ENCODE assay signal across 14 cellular contexts in the genomic region with DNA sequence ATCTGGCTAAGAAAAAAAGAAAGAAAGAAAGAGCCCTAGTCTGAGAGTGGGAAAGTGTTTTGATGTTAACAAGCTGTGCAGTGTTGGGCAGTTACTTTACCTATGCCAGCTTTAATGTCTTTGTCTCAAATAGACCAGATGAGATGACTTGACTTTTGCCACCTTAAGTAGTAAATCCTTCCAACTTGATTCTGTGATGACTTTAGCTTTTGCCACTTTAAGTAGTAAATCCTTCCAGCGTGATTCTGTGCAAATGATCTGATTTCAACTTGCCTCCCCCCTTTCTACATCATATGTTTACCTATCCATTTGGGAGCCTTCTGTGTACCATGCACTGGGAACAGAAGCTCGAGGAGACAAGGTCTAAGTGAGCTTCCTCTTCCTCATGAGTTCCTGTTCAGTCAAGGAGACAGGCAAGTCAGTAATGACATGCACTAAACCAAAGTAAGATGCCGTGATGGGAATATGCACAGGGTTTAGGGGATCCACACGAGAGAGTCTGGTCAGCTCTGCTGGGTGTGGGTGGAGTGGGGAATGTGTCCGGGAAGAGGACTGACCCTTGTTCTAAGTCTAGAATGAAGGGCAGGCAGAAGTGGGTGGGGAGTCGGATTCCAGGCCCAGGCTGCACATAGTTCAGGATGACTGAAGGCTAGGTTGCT. TPM values are rescaled to one million over a fixed set of nuclear protein-coding genes. Genes with fewer than 3 reads are reported as not detected.
DNase-seq lines count a peak whose midpoint lies in the region; ATAC-seq and TF ChIP-seq lines count a peak whose summit lies in the region.
"Had no signal": no experiment of that assay in that cellular context is flagged by ENCODE, and none has a peak within 500 bp of the region (broad histone marks: within the 10 kb centered on the region; RNA-seq: fewer than 3 reads in every experiment).

No MANE protein-coding gene starts in this region.

- CTCF ChIA-PET in HCT116 (lab: Charles Lee) (interaction anchor here (2.3 kb wide), 1 partner anchor 7 kb away, joined by 6 read pairs; no protein-coding TSS in a partner anchor), A673 (lab: Charles Lee) (no interaction called here)

- H2AFZ ChIP-seq in HCT116 (ENCODE audit: low read depth, low read length, poor library complexity, severe bottlenecking): no peak overlapping the region

- intact Hi-C loops in HCT116 (cut with micrococcal nuclease): no loop called here
- intact Hi-C loops in esophagus muscularis mucosa (cut with DNase I): no loop called here
- intact Hi-C loops in A673 (cut with micrococcal nuclease; ENCODE audit: unreplicated experiment): no loop called here

- peak overlapping the region; percentile 32 to 78 (median 33) for H3K27ac Mint-ChIP-seq in nephron
- H3K27ac Mint-ChIP-seq: B cell had no signal

- peaks cover 29% of the 10 kb centered on the region for H3K4me1 Mint-ChIP-seq in nephron

- H3K79me2 ChIP-seq in HCT116 (ENCODE audit: insufficient read depth, low read length): peaks cover 21% of the 10 kb centered on the region

- H3K27ac ChIP-seq in HCT116 (ENCODE audit: low read depth, low read length) (no peak overlapping the region), esophagus muscularis mucosa (replicated peaks in 1 of 4) (no peak overlapping the region), A673 (ENCODE audit: low read depth, low read length, poor library complexity, severe bottlenecking) (no peak overlapping the region)
- H3K27ac ChIP-seq: heart left ventricle, thyroid gland had no signal

- H3K36me3 Mint-ChIP-seq in nephron (ENCODE audit: low read depth): no peaks in the 10 kb centered on the region

- DNase-seq in AG20443 (ENCODE audit: low spot score): peak; percentile 9
- no peak for DNase-seq in HCT116 (ENCODE audit: low read depth, low spot score)
- DNase-seq in esophagus muscularis mucosa (ENCODE audit: extremely low spot score): peak; percentile 75
- DNase-seq in A673 (ENCODE audit: low spot score): no peak
- no peak for DNase-seq in NCI-H774 (lab: John Stamatoyannopoulos, UW)
- no peak for DNase-seq in kidney glomerular epithelial cell (lab: John Stamatoyannopoulos, UW)
- DNase-seq: activated gamma-delta T cell treated with Interleukin-2 at 50 U/mL for 16 hours, DND-41, heart left ventricle, thyroid gland had no signal

- WGBS in esophagus muscularis mucosa: 64% methylated on average over 6 of the region's 6 CpGs

- H3K9me2 ChIP-seq in HCT116 (ENCODE audit: insufficient read depth): no peaks in the 10 kb centered on the region

- H3K36me3 ChIP-seq in HCT116 (ENCODE audit: control insufficient read depth in 1 of 2, insufficient read depth in 2 of 2, low read length in 2 of 2): no peaks in the 10 kb centered on the region
- H3K36me3 ChIP-seq in esophagus muscularis mucosa: no peaks in the 10 kb centered on the region
- H3K36me3 ChIP-seq in A673 (ENCODE audit: insufficient read depth, low read length, poor library complexity, severe bottlenecking): no peaks in the 10 kb centered on the region
- H3K36me3 ChIP-seq: heart left ventricle, thyroid gland had no signal

- POLR2A ChIA-PET in HCT116 (lab: Charles Lee): interaction anchor here (1.2 kb wide), 1 partner anchor 92 kb away, joined by 4 read pairs; a partner anchor contains a TSS
- POLR2A ChIA-PET in A673 (lab: Charles Lee; ENCODE audit: low non-redundant PET): no interaction called here

- H3K9ac ChIP-seq in HCT116 (ENCODE audit: low read length): no peak overlapping the region

- H3K9me3 ChIP-seq in HCT116 (ENCODE audit: control insufficient read depth in 1 of 2, insufficient read depth in 1 of 2, low read depth in 1 of 2, low read length in 2 of 2) (no peaks in the 10 kb centered on the region), esophagus muscularis mucosa (no peaks in the 10 kb centered on the region), A673 (ENCODE audit: low read depth, low read length, poor library complexity, severe bottlenecking) (no peaks in the 10 kb centered on the region)
- H3K9me3 ChIP-seq: heart left ventricle, thyroid gland had no signal

- H3K4me3 ChIP-seq in HCT116 (replicated peaks in 1 of 2; ENCODE audit: low read depth in 1 of 2, low read length in 2 of 2) (peak overlapping the region in 1 of 2 experiments; percentile 1; a peak in 1 of 4 replicates), esophagus muscularis mucosa (no peak overlapping the region), A673 (ENCODE audit: low read depth, low read length, poor library complexity, severe bottlenecking) (no peak overlapping the region)
- H3K4me3 ChIP-seq: heart left ventricle, lung, thyroid gland had no signal

- H3K27me3 ChIP-seq in HCT116 (ENCODE audit: insufficient read depth, low read length): no peaks in the 10 kb centered on the region
- no peaks in the 10 kb centered on the region for H3K27me3 ChIP-seq in esophagus muscularis mucosa
- H3K27me3 ChIP-seq in A673 (replicated peaks; ENCODE audit: insufficient read depth, low read depth, low read length, poor library complexity): no peaks in the 10 kb centered on the region
- H3K27me3 ChIP-seq: heart left ventricle, thyroid gland had no signal

- TF ChIP-seq CTCF in HCT116 (IDR thresholded peaks at IDR 0.05 in 2 of 3, conservative IDR thresholded peaks at IDR 0.05 in 1 of 3; ENCODE audit: borderline replicate concordance in 1 of 3, insufficient read depth in 1 of 3, low read depth in 2 of 3, low read length in 2 of 3) (no peak), esophagus muscularis mucosa (IDR thresholded peaks at IDR 0.05) (no peak), nephron (IDR thresholded peaks at IDR 0.05; ENCODE audit: unreplicated experiment in 3 of 3) (no peak), A673 (conservative IDR thresholded peaks at IDR 0.05; ENCODE audit: low read depth, low read length) (no peak)

- RAD21 ChIA-PET in HCT116 (lab: Charles Lee; ENCODE audit: low non-redundant PET in 1 of 2, low total read pairs in 2 of 2, uncharacterized antibody in 2 of 2, unreplicated experiment in 2 of 2): no interaction called here

- no peak for TF ChIP-seq EP300 in esophagus muscularis mucosa (IDR thresholded peaks at IDR 0.05)

- peaks cover 8 to 23% of the 10 kb centered on the region in 2 experiments for H3K4me1 ChIP-seq in HCT116 (ENCODE audit: control insufficient read depth in 1 of 2, insufficient read depth in 2 of 2, low read length in 2 of 2)
- peaks cover 4 to 17% (median 13%) of the 10 kb centered on the region in 4 donors for H3K4me1 ChIP-seq in esophagus muscularis mucosa
- peaks cover 28% of the 10 kb centered on the region for H3K4me1 ChIP-seq in A673 (ENCODE audit: insufficient read depth, low read length, poor library complexity, severe bottlenecking)
- H3K4me1 ChIP-seq: thyroid gland had no signal

- no TSS peak for BruUV-seq in HCT116 (replicated peaks; lab: Mats Ljungman, UMichigan)
- no TSS peak for BruUV-seq in A673 (replicated peaks; lab: Mats Ljungman, UMichigan)

- H3K4me3 Mint-ChIP-seq in nephron: no peak overlapping the region
- H3K4me3 Mint-ChIP-seq: B cell had no signal

- TF ChIP-seq RAD21 in HCT116 (IDR thresholded peaks at IDR 0.05; ENCODE audit: low read depth): no peak

- ATAC-seq in HCT116 (peak; percentile 57), HG03565 (IDR thresholded peaks at IDR 0.05; ENCODE audit: unreplicated experiment) (no peak)

- no peaks in the 10 kb centered on the region for H3K27me3 Mint-ChIP-seq in nephron (ENCODE audit: low read depth)
- H3K27me3 Mint-ChIP-seq: B cell had no signal

- H3K9me3 Mint-ChIP-seq in nephron: no peaks in the 10 kb centered on the region

- no peaks in the 10 kb centered on the region for H4K20me1 ChIP-seq in HCT116 (ENCODE audit: insufficient read depth)

- TF ChIP-seq POLR2A in HCT116 (IDR thresholded peaks at IDR 0.05; ENCODE audit: borderline replicate concordance, extremely low read depth, insufficient read depth, insufficient read length) (no peak), esophagus muscularis mucosa (IDR thresholded peaks at IDR 0.05; ENCODE audit: low read depth) (no peak)

- H3K4me2 ChIP-seq in HCT116 (ENCODE audit: low read length): peak overlapping the region; percentile 41

TF ChIP-seq in HCT116, 20 proteins besides CTCF, POLR2A, EP300 and RAD21:
- peak; percentile 41; the same call in 1 of the 2 replicates for TF ChIP-seq EGR1 (IDR thresholded peaks at IDR 0.05; ENCODE audit: low read depth)
- no peak for TF ChIP-seq SIN3A (IDR thresholded peaks at IDR 0.05; ENCODE audit: low read depth)

RNA-seq across cellular contexts. Expression of a gene that starts 17.3 kb away (rescaled TPM):
- total RNA-seq in HCT116 (2021; ENCODE audit: unreplicated experiment) (21.6 TPM), esophagus muscularis mucosa (10 to 100 TPM; 15.1 to 24.0 (median 19.0) TPM), A673 (2021) (20.0 and 22.0 TPM in 2 replicates)
- polyA plus RNA-seq in HCT116 (2012): 9.5 and 13.5 TPM in 2 replicates

Comparison
In these comparisons a context has a peak if more than half of its experiments do, and no peak if none do; other contexts are left out.
1. DNase-seq: peak in AG20443 (single experiment) and esophagus muscularis mucosa (single experiment); none in HCT116 (single experiment), A673 (single experiment), NCI-H774 (single experiment) and kidney glomerular epithelial cell (single experiment).